Comparison of ENCODE assay signal across 9 cellular contexts in genomic region chrX:15973299-15973698, GRCh38.
A peak's percentile ranks its signal among the peaks of the same experiment; 100 is the strongest.
DNase-seq lines count a peak whose midpoint lies in the region; ATAC-seq and TF ChIP-seq lines count a peak whose summit lies in the region.
"Had no signal": no experiment of that assay in that cellular context is flagged by ENCODE, and none has a peak within 500 bp of the region (broad histone marks: within the 10 kb centered on the region; RNA-seq: fewer than 3 reads in every experiment).

No MANE protein-coding gene starts in this region.

- no peaks in the 10 kb centered on the region for H3K4me1 ChIP-seq in Panc1 (ENCODE audit: control insufficient read depth, insufficient read depth, low read length)

- H3K4me3 Mint-ChIP-seq in endothelial cell (ENCODE audit: unreplicated experiment), result no peak overlapping the region

- no peaks in the 10 kb centered on the region for H3K9me3 ChIP-seq in Panc1 (ENCODE audit: control insufficient read depth, insufficient read depth, low read depth, low read length)
- H3K9me3 ChIP-seq: BLaER1 treated with 17β-estradiol and CSF1 and Interleukin-3, amounts not matched to agents 10 nM and 100 nM had no signal

- no TSS peak for BruUV-seq in Panc1 (replicated peaks; lab: Mats Ljungman, UMichigan)

- DNase-seq in NCI-H2081 (lab: John Stamatoyannopoulos, UW) (peak; percentile 2 to 4), NCI-H2081 treated with DMSO at 0.1 percent for 48 hours (lab: John Stamatoyannopoulos, UW) (no peak), H4 (ENCODE audit: low spot score) (peak; percentile 27), Panc1 (ENCODE audit: low read depth, low spot score) (peak; percentile 28), endothelial cell (ENCODE audit: low spot score) (peak; percentile 13), myocyte (ENCODE audit: low read depth) (peak; percentile 24), NCI-H2029 (lab: John Stamatoyannopoulos, UW) (no peak)
- DNase-seq in activated CD8-positive, alpha-beta memory T cell treated with anti-CD3 and anti-CD28 coated beads, Interleukin-2, amount 50 U/mL, for 48 hours, result no peak

- CTCF ChIA-PET in Panc1 (lab: Charles Lee), result no interaction called here

- peaks cover 17% of the 10 kb centered on the region for H3K4me1 Mint-ChIP-seq in endothelial cell (ENCODE audit: unreplicated experiment)

- no peaks in the 10 kb centered on the region for H3K36me3 ChIP-seq in Panc1 (ENCODE audit: control insufficient read depth, insufficient read depth, low read length)
- H3K36me3 ChIP-seq: BLaER1 treated with 17β-estradiol and CSF1 and Interleukin-3, amounts not matched to agents 10 nM and 100 nM had no signal

- H3K27ac ChIP-seq in Panc1 (ENCODE audit: low read length), result no peak overlapping the region
- H3K27ac ChIP-seq: BLaER1 treated with 17β-estradiol and CSF1 and Interleukin-3, amounts not matched to agents 10 nM and 100 nM had no signal

- TF ChIP-seq CTCF in Panc1 (IDR thresholded peaks at IDR 0.05), result peak; percentile 56
- no peak for TF ChIP-seq CTCF in endothelial cell (IDR thresholded peaks at IDR 0.05; ENCODE audit: unreplicated experiment)

- no peaks in the 10 kb centered on the region for H3K36me3 Mint-ChIP-seq in endothelial cell (ENCODE audit: low read depth, unreplicated experiment)

- no peak overlapping the region for H3K4me3 ChIP-seq in Panc1 (ENCODE audit: low read depth in 2 of 2, low read length in 2 of 2)
- H3K4me3 ChIP-seq: BLaER1 treated with 17β-estradiol and CSF1 and Interleukin-3, amounts not matched to agents 10 nM and 100 nM had no signal

- POLR2A ChIA-PET in Panc1 (lab: Charles Lee), result no interaction called here

- no peak overlapping the region for H3K27ac Mint-ChIP-seq in endothelial cell (ENCODE audit: unreplicated experiment)

- no peaks in the 10 kb centered on the region for H3K27me3 ChIP-seq in Panc1 (ENCODE audit: control insufficient read depth, insufficient read depth, low read length)

- H3K27me3 Mint-ChIP-seq in endothelial cell (ENCODE audit: unreplicated experiment), result no peaks in the 10 kb centered on the region

- in situ Hi-C loops in Panc1 (cut with HindIII; ENCODE audit: low pct_unique_long_range_greater_than_20kb, low sequenced_read_pairs), result no loop called here

- no peak for ATAC-seq in Panc1

- intact Hi-C loops in Panc1 (cut with micrococcal nuclease; ENCODE audit: unreplicated experiment), result no loop called here

- H3K9me3 Mint-ChIP-seq in endothelial cell (ENCODE audit: unreplicated experiment), result no peaks in the 10 kb centered on the region

Comparison
In these comparisons a context has a peak if more than half of its experiments do, and no peak if none do; other contexts are left out.
1. DNase-seq: peak in NCI-H2081 (2 of 2), H4 (single experiment), Panc1 (single experiment), endothelial cell (single experiment) and myocyte (single experiment); none in NCI-H2081 treated with DMSO at 0.1 percent for 48 hours (single experiment), NCI-H2029 (single experiment) and activated CD8-positive, alpha-beta memory T cell treated with anti-CD3 and anti-CD28 coated beads, Interleukin-2, amount 50 U/mL, for 48 hours (single experiment).